1 cellular context compared by ENCODE assay signal in genomic region chr21:16794944-16795343, GRCh38.
TF ChIP-seq lines count a peak whose summit lies in the region.

No MANE protein-coding gene starts in this region.

TF ChIP-seq in GM23338, 12 proteins besides CTCF, POLR2A, EP300 and RAD21 (continued from another document):
- TF ChIP-seq REST (IDR thresholded peaks at IDR 0.05; ENCODE audit: unreplicated experiment) (no peak), JUNB (IDR thresholded peaks at IDR 0.05; ENCODE audit: unreplicated experiment) (no peak), ZNF114 (CRISPR knock-in tag; IDR thresholded peaks at IDR 0.05) (no peak), POLR2AphosphoS5 (IDR thresholded peaks at IDR 0.05; ENCODE audit: low read depth) (no peak)
